ENCODE assay signal across 2 cellular contexts in the genomic region with DNA sequence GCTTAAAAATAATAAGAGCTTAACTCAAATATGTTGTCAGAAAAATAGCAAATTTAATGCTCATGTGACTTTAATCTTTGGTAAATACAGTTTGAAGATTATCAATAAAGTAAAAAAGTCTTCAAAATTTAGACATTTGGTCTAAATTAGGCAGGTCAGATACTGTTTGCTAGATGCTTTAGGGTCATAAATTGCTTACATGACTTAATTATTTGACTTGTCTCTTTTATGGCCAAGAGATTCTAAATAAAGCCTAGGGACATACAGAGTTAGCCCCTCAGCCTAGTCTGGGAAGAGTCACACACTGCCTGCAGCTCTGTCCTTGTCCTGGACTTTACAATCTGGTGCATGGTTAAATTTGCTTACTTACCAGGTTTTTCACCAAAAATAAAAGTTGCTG.
TF ChIP-seq lines count a peak whose summit lies in the region.

No MANE protein-coding gene starts in this region.

TF ChIP-seq in HepG2, 621 proteins besides CTCF, POLR2A, EP300 and RAD21:
- TF ChIP-seq, protein P1, sequence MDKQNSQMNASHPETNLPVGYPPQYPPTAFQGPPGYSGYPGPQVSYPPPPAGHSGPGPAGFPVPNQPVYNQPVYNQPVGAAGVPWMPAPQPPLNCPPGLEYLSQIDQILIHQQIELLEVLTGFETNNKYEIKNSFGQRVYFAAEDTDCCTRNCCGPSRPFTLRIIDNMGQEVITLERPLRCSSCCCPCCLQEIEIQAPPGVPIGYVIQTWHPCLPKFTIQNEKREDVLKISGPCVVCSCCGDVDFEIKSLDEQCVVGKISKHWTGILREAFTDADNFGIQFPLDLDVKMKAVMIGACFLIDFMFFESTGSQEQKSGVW (CRISPR knock-in tag; IDR thresholded peaks at IDR 0.05; ENCODE audit: borderline replicate concordance) = no peak
- TF ChIP-seq KDM5B (CRISPR knock-in tag; IDR thresholded peaks at IDR 0.05; ENCODE audit: borderline replicate concordance) = no peak
- no peak for TF ChIP-seq TEAD3 (CRISPR knock-in tag; optimal IDR thresholded peaks at IDR 0.05; ENCODE audit: borderline replicate concordance)
- TF ChIP-seq MAZ (IDR thresholded peaks at IDR 0.05; ENCODE audit: borderline replicate concordance, low read depth, low read length) = no peak
- TF ChIP-seq MAZ (CRISPR knock-in tag; IDR thresholded peaks at IDR 0.05; ENCODE audit: low read depth) = no peak
- no peak for TF ChIP-seq KLF15 (CRISPR knock-in tag; IDR thresholded peaks at IDR 0.05; ENCODE audit: borderline replicate concordance)
- TF ChIP-seq, protein P2, sequence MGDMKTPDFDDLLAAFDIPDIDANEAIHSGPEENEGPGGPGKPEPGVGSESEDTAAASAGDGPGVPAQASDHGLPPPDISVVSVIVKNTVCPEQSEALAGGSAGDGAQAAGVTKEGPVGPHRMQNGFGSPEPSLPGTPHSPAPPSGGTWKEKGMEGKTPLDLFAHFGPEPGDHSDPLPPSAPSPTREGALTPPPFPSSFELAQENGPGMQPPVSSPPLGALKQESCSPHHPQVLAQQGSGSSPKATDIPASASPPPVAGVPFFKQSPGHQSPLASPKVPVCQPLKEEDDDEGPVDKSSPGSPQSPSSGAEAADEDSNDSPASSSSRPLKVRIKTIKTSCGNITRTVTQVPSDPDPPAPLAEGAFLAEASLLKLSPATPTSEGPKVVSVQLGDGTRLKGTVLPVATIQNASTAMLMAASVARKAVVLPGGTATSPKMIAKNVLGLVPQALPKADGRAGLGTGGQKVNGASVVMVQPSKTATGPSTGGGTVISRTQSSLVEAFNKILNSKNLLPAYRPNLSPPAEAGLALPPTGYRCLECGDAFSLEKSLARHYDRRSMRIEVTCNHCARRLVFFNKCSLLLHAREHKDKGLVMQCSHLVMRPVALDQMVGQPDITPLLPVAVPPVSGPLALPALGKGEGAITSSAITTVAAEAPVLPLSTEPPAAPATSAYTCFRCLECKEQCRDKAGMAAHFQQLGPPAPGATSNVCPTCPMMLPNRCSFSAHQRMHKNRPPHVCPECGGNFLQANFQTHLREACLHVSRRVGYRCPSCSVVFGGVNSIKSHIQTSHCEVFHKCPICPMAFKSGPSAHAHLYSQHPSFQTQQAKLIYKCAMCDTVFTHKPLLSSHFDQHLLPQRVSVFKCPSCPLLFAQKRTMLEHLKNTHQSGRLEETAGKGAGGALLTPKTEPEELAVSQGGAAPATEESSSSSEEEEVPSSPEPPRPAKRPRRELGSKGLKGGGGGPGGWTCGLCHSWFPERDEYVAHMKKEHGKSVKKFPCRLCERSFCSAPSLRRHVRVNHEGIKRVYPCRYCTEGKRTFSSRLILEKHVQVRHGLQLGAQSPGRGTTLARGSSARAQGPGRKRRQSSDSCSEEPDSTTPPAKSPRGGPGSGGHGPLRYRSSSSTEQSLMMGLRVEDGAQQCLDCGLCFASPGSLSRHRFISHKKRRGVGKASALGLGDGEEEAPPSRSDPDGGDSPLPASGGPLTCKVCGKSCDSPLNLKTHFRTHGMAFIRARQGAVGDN (CRISPR knock-in tag; IDR thresholded peaks at IDR 0.05) = no peak
- TF ChIP-seq SMAD9 (CRISPR knock-in tag; IDR thresholded peaks at IDR 0.05) = no peak
- TF ChIP-seq, protein P3, sequence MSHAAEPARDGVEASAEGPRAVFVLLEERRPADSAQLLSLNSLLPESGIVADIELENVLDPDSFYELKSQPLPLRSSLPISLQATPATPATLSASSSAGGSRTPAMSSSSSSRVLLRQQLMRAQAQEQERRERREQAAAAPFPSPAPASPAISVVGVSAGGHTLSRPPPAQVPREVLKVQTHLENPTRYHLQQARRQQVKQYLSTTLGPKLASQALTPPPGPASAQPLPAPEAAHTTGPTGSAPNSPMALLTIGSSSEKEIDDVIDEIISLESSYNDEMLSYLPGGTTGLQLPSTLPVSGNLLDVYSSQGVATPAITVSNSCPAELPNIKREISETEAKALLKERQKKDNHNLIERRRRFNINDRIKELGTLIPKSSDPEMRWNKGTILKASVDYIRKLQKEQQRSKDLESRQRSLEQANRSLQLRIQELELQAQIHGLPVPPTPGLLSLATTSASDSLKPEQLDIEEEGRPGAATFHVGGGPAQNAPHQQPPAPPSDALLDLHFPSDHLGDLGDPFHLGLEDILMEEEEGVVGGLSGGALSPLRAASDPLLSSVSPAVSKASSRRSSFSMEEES (CRISPR knock-in tag; IDR thresholded peaks at IDR 0.05) = no peak
- TF ChIP-seq MAFK (conservative IDR thresholded peaks at IDR 0.05 in 1 of 2, IDR thresholded peaks at IDR 0.05 in 1 of 2; ENCODE audit: low read length in 2 of 2) = peak in 1 of 2 experiments; percentile 24; a peak in 1 of 4 replicates
- peak; percentile 19; the same call in 1 of the 2 replicates for TF ChIP-seq MAFF (IDR thresholded peaks at IDR 0.05; ENCODE audit: low read depth, low read length)
- no peak for TF ChIP-seq SYNCRIP (IDR thresholded peaks at IDR 0.05; ENCODE audit: insufficient read depth, low read depth, low read length)
- TF ChIP-seq SP4 (CRISPR knock-in tag; IDR thresholded peaks at IDR 0.05) = no peak

TF ChIP-seq in K562, 482 proteins besides CTCF, POLR2A, EP300 and RAD21:
- TF ChIP-seq ZNF316 (IDR thresholded peaks at IDR 0.05) (peak; percentile 61), ZSCAN29 (IDR thresholded peaks at IDR 0.05) (no peak), MAFF (IDR thresholded peaks at IDR 0.05; ENCODE audit: low read length) (peak; percentile 4; the same call in 1 of the 2 replicates), C11orf30 (IDR thresholded peaks at IDR 0.05; ENCODE audit: low read depth) (peak; percentile 54), SMARCC2 (IDR thresholded peaks at IDR 0.05; ENCODE audit: low read depth) (no peak)
